1 cellular context compared by ENCODE assay signal in genomic region chr11:133506551-133507094, GRCh38.
TF ChIP-seq lines count a peak whose summit lies in the region.

No MANE protein-coding gene starts in this region.

TF ChIP-seq in GM12878, 131 proteins besides CTCF, POLR2A, EP300 and RAD21 (continued from another document):
- TF ChIP-seq ZBTB40 (IDR thresholded peaks at IDR 0.05; ENCODE audit: borderline replicate concordance) (no peak), CHD2 (IDR thresholded peaks at IDR 0.05; ENCODE audit: borderline replicate concordance, low read depth, low read length) (no peak), NRF1 (conservative IDR thresholded peaks at IDR 0.05; ENCODE audit: low read depth, low read length) (no peak), FOS (IDR thresholded peaks at IDR 0.05; ENCODE audit: borderline replicate concordance, extremely low read depth, insufficient read length) (no peak), MXI1 (IDR thresholded peaks at IDR 0.05; ENCODE audit: low read depth, low read length) (no peak), BHLHE40 (IDR thresholded peaks at IDR 0.05; ENCODE audit: borderline replicate concordance in 1 of 2, low read depth in 2 of 2, low read length in 1 of 2) (no peak), NFXL1 (IDR thresholded peaks at IDR 0.05; ENCODE audit: borderline replicate concordance) (no peak), DPF2 (IDR thresholded peaks at IDR 0.05) (no peak), ZNF217 (IDR thresholded peaks at IDR 0.05) (no peak), IRF4 (IDR thresholded peaks at IDR 0.05; ENCODE audit: low read depth, low read length) (no peak), ZSCAN29 (IDR thresholded peaks at IDR 0.05) (no peak)
